29 cellular contexts compared by ENCODE assay signal in genomic region chr2:45808294-45808693, GRCh38.
A peak's percentile ranks its signal among the peaks of the same experiment; 100 is the strongest.
DNase-seq lines count a peak whose midpoint lies in the region; ATAC-seq lines count a peak whose summit lies in the region.
"Had no signal": no experiment of that assay in that cellular context is flagged by ENCODE, and none has a peak within 500 bp of the region (broad histone marks: within the 10 kb centered on the region; RNA-seq: fewer than 3 reads in every experiment).

No MANE protein-coding gene starts in this region.

- DNase-seq in NCI-H2081 (lab: John Stamatoyannopoulos, UW), result peak; percentile 22 to 47
- DNase-seq in NCI-H2081 treated with DMSO at 0.1 percent for 48 hours (lab: John Stamatoyannopoulos, UW), result no peak
- peak; percentile 47 for DNase-seq in NCI-H1092 treated with DMSO at 0.1 percent for 48 hours (lab: John Stamatoyannopoulos, UW)
- DNase-seq in NCI-H345 treated with DMSO at 0.1 percent for 48 hours (lab: John Stamatoyannopoulos, UW; ENCODE audit: unreplicated experiment), result peak; percentile 66
- peak; percentile 32 for DNase-seq in islet precursor cell
- DNase-seq in activated CD8-positive, alpha-beta memory T cell treated with anti-CD3 and anti-CD28 coated beads, Interleukin-2, amount 50 U/mL, for 4 hours, result no peak
- DNase-seq in activated naive CD4-positive, alpha-beta T cell treated with Interleukin-2 at 50 U/mL for 16 hours, result no peak
- DNase-seq: activated CD4-positive, alpha-beta memory T cell treated with anti-CD3 and anti-CD28 coated beads for 36 hours; activated CD4-positive, CD25-positive, alpha-beta regulatory T cell treated with anti-CD3 and anti-CD28 coated beads, Interleukin-2, amount 50 U/mL, for 72 hours; activated CD8-positive, alpha-beta memory T cell treated with anti-CD3 and anti-CD28 coated beads, Interleukin-2, amount 50 U/mL, for 48 hours; activated naive CD4-positive, alpha-beta T cell treated with anti-CD3 and anti-CD28 coated beads for 36 hours; adrenal gland; body of pancreas; dermis blood vessel endothelial cell; foreskin fibroblast; heart left ventricle; left ventricle myocardium inferior; mesenchymal stem cell; NCI-H526; nephron progenitor cell; Peyer's patch; SHP77 treated with DMSO at 0.1 percent for 48 hours; stimulated activated naive CD4-positive, alpha-beta T cell; T-helper 2 cell; upper lobe of left lung had no signal

- no peak for ATAC-seq in GM19397 (IDR thresholded peaks at IDR 0.05; ENCODE audit: unreplicated experiment)
- ATAC-seq: body of pancreas, esophagus mucosa, GM12878, heart left ventricle, K562 had no signal

Comparison
In these comparisons a context has a peak if more than half of its experiments do, and no peak if none do; other contexts are left out.
1. DNase-seq: peak in NCI-H2081 (2 of 2), NCI-H1092 treated with DMSO at 0.1 percent for 48 hours (single experiment), NCI-H345 treated with DMSO at 0.1 percent for 48 hours (single experiment) and islet precursor cell (single experiment); none in NCI-H2081 treated with DMSO at 0.1 percent for 48 hours (single experiment), activated CD8-positive, alpha-beta memory T cell treated with anti-CD3 and anti-CD28 coated beads, Interleukin-2, amount 50 U/mL, for 4 hours (single experiment) and activated naive CD4-positive, alpha-beta T cell treated with Interleukin-2 at 50 U/mL for 16 hours (single experiment).